ENCODE assay signal across 7 cellular contexts in genomic region chr4:168632246-168632832, GRCh38.
DNase-seq lines count a peak whose midpoint lies in the region; ATAC-seq and TF ChIP-seq lines count a peak whose summit lies in the region.

No MANE protein-coding gene starts in this region.

- no peak for ATAC-seq in stimulated activated naive CD8-positive, alpha-beta T cell treated with anti-CD3 and anti-CD28 coated beads, Interleukin-15, amount 100 ng/mL, for 72 hours
- ATAC-seq in GM18861 (IDR thresholded peaks at IDR 0.05; ENCODE audit: unreplicated experiment), result no peak
- ATAC-seq in stimulated activated memory B cell treated with anti-CD40 and anti-IgM and Interleukin-4, amounts not matched to agents 10 μg/mL and 1 μg/mL and 100 μg/mL, for 72 hours, result no peak

- peak overlapping the region; percentile 64 for H3K9ac ChIP-seq in mammary epithelial cell (ENCODE audit: insufficient read depth, low read length)

- no peak for TF ChIP-seq CTCF in mammary epithelial cell (conservative IDR thresholded peaks at IDR 0.05 in 1 of 2, IDR thresholded peaks at IDR 0.05 in 1 of 2; ENCODE audit: extremely low read depth in 1 of 2, insufficient read depth in 1 of 2, low read depth in 1 of 2, low read length in 2 of 2)

- no peaks in the 10 kb centered on the region for H3K79me2 ChIP-seq in mammary epithelial cell (ENCODE audit: insufficient read depth, low read length)

- peak overlapping the region; percentile 65 to 74 for H3K4me3 Mint-ChIP-seq in stimulated activated naive CD8-positive, alpha-beta T cell treated with anti-CD3 and anti-CD28 coated beads, Interleukin-15, amount 100 ng/mL, for 72 hours
- H3K4me3 Mint-ChIP-seq in stimulated activated memory B cell treated with anti-CD40 and anti-IgM and Interleukin-4, amounts not matched to agents 10 μg/mL and 1 μg/mL and 100 μg/mL, for 72 hours, result no peak overlapping the region

- H2AFZ ChIP-seq in mammary epithelial cell (ENCODE audit: low read depth, low read length), result no peak overlapping the region

- CTCF ChIA-PET in mammary epithelial cell (lab: Charles Lee; ENCODE audit: low non-redundant PET), result interaction anchor here (0.6 kb wide), 1 partner anchor 40 kb away, joined by 3 read pairs; no protein-coding TSS in a partner anchor

- H3K27ac ChIP-seq in mammary epithelial cell (ENCODE audit: insufficient read depth, low read depth, low read length), result peak overlapping the region; percentile 17

- WGBS in mammary epithelial cell (ENCODE audit: low coverage, missing lambda C conversion rate), result 5% methylated on average over 8 of the region's 8 CpGs

- no peaks in the 10 kb centered on the region for H3K27me3 ChIP-seq in mammary epithelial cell (ENCODE audit: insufficient read depth, low read length)

- no peaks in the 10 kb centered on the region for H4K20me1 ChIP-seq in mammary epithelial cell (ENCODE audit: insufficient read depth, low read length)

- peaks cover 27% of the 10 kb centered on the region for H3K4me1 Mint-ChIP-seq in stimulated activated naive CD8-positive, alpha-beta T cell treated with anti-CD3 and anti-CD28 coated beads, Interleukin-15, amount 100 ng/mL, for 72 hours
- H3K4me1 Mint-ChIP-seq in stimulated activated memory B cell treated with anti-CD40 and anti-IgM and Interleukin-4, amounts not matched to agents 10 μg/mL and 1 μg/mL and 100 μg/mL, for 72 hours, result no peaks in the 10 kb centered on the region

- dilution Hi-C loops in mammary epithelial cell (cut with HindIII; ENCODE audit: low sequenced_read_pairs), result loop anchor here (5.0 kb wide), 2 partner anchors 70 to 75 kb away; no protein-coding TSS in a partner anchor

- H3K27ac Mint-ChIP-seq in stimulated activated naive CD8-positive, alpha-beta T cell treated with anti-CD3 and anti-CD28 coated beads, Interleukin-15, amount 100 ng/mL, for 72 hours, result no peak overlapping the region
- no peak overlapping the region for H3K27ac Mint-ChIP-seq in stimulated activated memory B cell treated with anti-CD40 and anti-IgM and Interleukin-4, amounts not matched to agents 10 μg/mL and 1 μg/mL and 100 μg/mL, for 72 hours

- H3K9me3 Mint-ChIP-seq in stimulated activated naive CD8-positive, alpha-beta T cell treated with anti-CD3 and anti-CD28 coated beads, Interleukin-15, amount 100 ng/mL, for 72 hours, result no peaks in the 10 kb centered on the region
- H3K9me3 Mint-ChIP-seq in stimulated activated memory B cell treated with anti-CD40 and anti-IgM and Interleukin-4, amounts not matched to agents 10 μg/mL and 1 μg/mL and 100 μg/mL, for 72 hours, result no peaks in the 10 kb centered on the region

- H3K27me3 Mint-ChIP-seq in stimulated activated naive CD8-positive, alpha-beta T cell treated with anti-CD3 and anti-CD28 coated beads, Interleukin-15, amount 100 ng/mL, for 72 hours, result peaks cover 75% of the 10 kb centered on the region
- peaks cover 31% of the 10 kb centered on the region for H3K27me3 Mint-ChIP-seq in stimulated activated memory B cell treated with anti-CD40 and anti-IgM and Interleukin-4, amounts not matched to agents 10 μg/mL and 1 μg/mL and 100 μg/mL, for 72 hours

- no peak for TF ChIP-seq RAD21 in Ishikawa (IDR thresholded peaks at IDR 0.05; ENCODE audit: low read depth)

- TF ChIP-seq EP300 in Ishikawa (IDR thresholded peaks at IDR 0.05; ENCODE audit: borderline replicate concordance), result peak; percentile 78

- no TSS peak for BruUV-seq in mammary epithelial cell (replicated peaks; lab: Mats Ljungman, UMichigan)

- in situ Hi-C loops in mammary epithelial cell (cut with MboI; ENCODE audit: low sequenced_read_pairs in 2 of 2), result no loop called here

- H3K4me1 ChIP-seq in mammary epithelial cell (ENCODE audit: insufficient read depth, low read length), result peaks cover 55% of the 10 kb centered on the region

- intact Hi-C loops in mammary epithelial cell (cut with micrococcal nuclease), result loop anchor here (1.0 to 5.0 kb wide), 3 partner anchors 43 to 200 kb away; no protein-coding TSS in a partner anchor

- no peaks in the 10 kb centered on the region for H3K36me3 ChIP-seq in mammary epithelial cell (ENCODE audit: insufficient read depth, low read length)

- H3K9me3 ChIP-seq in mammary epithelial cell (replicated peaks; ENCODE audit: insufficient read depth, low read length), result no peaks in the 10 kb centered on the region

- DNase-seq in mammary epithelial cell (no peak), kidney glomerular epithelial cell (lab: John Stamatoyannopoulos, UW) (peak; percentile 59), NCI-H128 (lab: John Stamatoyannopoulos, UW; ENCODE audit: unreplicated experiment) (no peak)
- DNase-seq in stimulated activated naive CD8-positive, alpha-beta T cell treated with anti-CD3 and anti-CD28 coated beads, Interleukin-15, amount 100 ng/mL, for 72 hours, result no peak

- peak overlapping the region; percentile 92 for H3K4me2 ChIP-seq in mammary epithelial cell (ENCODE audit: insufficient read depth, low read depth, low read length)

- H3K4me3 ChIP-seq in mammary epithelial cell (replicated peaks in 1 of 3; ENCODE audit: insufficient read depth in 1 of 3, low read depth in 2 of 3, low read length in 3 of 3), result peak overlapping the region; percentile 56 to 62 (median 61)

- no peaks in the 10 kb centered on the region for H3K36me3 Mint-ChIP-seq in stimulated activated memory B cell treated with anti-CD40 and anti-IgM and Interleukin-4, amounts not matched to agents 10 μg/mL and 1 μg/mL and 100 μg/mL, for 72 hours

TF ChIP-seq in Ishikawa, 13 proteins besides CTCF, POLR2A, EP300 and RAD21:
- no peak for TF ChIP-seq CEBPB (IDR thresholded peaks at IDR 0.05)
- peak; percentile 75 for TF ChIP-seq TEAD4 (IDR thresholded peaks at IDR 0.05)
- TF ChIP-seq FOXM1 (IDR thresholded peaks at IDR 0.05; ENCODE audit: borderline replicate concordance, low read depth), result peak; percentile 55; the same call in 1 of the 2 replicates
- TF ChIP-seq, protein P1, sequence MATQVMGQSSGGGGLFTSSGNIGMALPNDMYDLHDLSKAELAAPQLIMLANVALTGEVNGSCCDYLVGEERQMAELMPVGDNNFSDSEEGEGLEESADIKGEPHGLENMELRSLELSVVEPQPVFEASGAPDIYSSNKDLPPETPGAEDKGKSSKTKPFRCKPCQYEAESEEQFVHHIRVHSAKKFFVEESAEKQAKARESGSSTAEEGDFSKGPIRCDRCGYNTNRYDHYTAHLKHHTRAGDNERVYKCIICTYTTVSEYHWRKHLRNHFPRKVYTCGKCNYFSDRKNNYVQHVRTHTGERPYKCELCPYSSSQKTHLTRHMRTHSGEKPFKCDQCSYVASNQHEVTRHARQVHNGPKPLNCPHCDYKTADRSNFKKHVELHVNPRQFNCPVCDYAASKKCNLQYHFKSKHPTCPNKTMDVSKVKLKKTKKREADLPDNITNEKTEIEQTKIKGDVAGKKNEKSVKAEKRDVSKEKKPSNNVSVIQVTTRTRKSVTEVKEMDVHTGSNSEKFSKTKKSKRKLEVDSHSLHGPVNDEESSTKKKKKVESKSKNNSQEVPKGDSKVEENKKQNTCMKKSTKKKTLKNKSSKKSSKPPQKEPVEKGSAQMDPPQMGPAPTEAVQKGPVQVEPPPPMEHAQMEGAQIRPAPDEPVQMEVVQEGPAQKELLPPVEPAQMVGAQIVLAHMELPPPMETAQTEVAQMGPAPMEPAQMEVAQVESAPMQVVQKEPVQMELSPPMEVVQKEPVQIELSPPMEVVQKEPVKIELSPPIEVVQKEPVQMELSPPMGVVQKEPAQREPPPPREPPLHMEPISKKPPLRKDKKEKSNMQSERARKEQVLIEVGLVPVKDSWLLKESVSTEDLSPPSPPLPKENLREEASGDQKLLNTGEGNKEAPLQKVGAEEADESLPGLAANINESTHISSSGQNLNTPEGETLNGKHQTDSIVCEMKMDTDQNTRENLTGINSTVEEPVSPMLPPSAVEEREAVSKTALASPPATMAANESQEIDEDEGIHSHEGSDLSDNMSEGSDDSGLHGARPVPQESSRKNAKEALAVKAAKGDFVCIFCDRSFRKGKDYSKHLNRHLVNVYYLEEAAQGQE (IDR thresholded peaks at IDR 0.05; ENCODE audit: low read depth), result no peak
- no peak for TF ChIP-seq USF1 (IDR thresholded peaks at IDR 0.05)
- TF ChIP-seq ZBTB7A (IDR thresholded peaks at IDR 0.05; ENCODE audit: low read depth), result no peak
- no peak for TF ChIP-seq CREB1 (IDR thresholded peaks at IDR 0.05; ENCODE audit: low read depth)
- peak; percentile 65; the same call in 1 of the 2 replicates for TF ChIP-seq NFIC (IDR thresholded peaks at IDR 0.05)
- no peak for TF ChIP-seq EGR1 (IDR thresholded peaks at IDR 0.05)
- no peak for TF ChIP-seq YY1 (IDR thresholded peaks at IDR 0.05; ENCODE audit: low read depth)
- TF ChIP-seq, protein P2, sequence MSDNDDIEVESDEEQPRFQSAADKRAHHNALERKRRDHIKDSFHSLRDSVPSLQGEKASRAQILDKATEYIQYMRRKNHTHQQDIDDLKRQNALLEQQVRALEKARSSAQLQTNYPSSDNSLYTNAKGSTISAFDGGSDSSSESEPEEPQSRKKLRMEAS (IDR thresholded peaks at IDR 0.05), result no peak
- TF ChIP-seq TAF1 (IDR thresholded peaks at IDR 0.05; ENCODE audit: low read depth), result peak; percentile 41; the same call in 1 of the 2 replicates
- no peak; the same call in 1 of the 2 replicates for TF ChIP-seq TCF12 (IDR thresholded peaks at IDR 0.05; ENCODE audit: low read depth)
